8 cellular contexts compared by ENCODE assay signal in the genomic region with DNA sequence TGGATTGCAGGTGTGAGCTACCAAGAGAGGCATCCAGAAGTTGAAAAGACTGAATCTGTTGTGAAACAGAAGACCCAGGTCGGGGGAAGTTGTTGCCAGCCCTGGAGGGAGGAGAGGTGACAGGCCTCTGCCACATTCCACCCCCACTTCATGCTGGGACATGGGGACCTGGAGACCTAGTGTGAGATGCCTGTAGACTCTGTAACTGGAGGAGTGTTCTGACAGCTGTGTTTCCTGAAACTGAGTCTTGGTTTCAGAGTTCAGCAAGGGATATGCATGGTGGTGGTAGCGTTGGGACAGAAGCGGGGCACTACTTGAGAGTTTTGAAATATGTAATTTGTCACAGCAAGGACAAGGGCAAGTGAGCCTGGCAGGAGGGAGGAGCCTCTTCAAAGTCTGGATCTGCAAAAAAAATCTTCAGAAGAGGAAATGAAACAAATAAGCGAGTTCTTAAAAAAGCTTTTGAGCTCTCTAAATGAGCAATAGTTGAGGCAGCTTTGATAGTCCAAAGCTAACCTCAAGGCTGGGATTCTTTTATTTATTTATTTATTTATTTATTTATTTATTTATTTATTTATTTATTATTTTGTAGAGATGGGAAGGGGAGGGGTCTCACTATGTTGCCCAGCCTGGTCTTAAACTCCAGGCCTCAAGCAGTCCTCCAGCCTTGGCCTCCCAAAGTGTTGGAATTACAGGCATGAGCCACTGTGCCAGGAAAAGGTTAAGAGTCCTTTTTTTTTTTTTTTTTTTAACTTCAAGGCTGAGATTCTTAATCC. TPM values are rescaled to one million over a fixed set of nuclear protein-coding genes. Genes with fewer than 3 reads are reported as not detected.
A peak's percentile ranks its signal among the peaks of the same experiment; 100 is the strongest.
DNase-seq lines count a peak whose midpoint lies in the region; ATAC-seq and TF ChIP-seq lines count a peak whose summit lies in the region.

No MANE protein-coding gene starts in this region.

- TF ChIP-seq CTCF in left ventricle myocardium inferior (IDR thresholded peaks at IDR 0.05; ENCODE audit: borderline replicate concordance): no peak

- peaks cover 24% of the 10 kb centered on the region for H3K4me1 ChIP-seq in left ventricle myocardium inferior

- H3K9me3 ChIP-seq in left ventricle myocardium inferior (replicated peaks): peaks cover 12% of the 10 kb centered on the region

- intact Hi-C loops in left ventricle myocardium inferior (cut with micrococcal nuclease): loop anchor here (2.0 to 5.0 kb wide), 2 partner anchors 409 to 429 kb away; no protein-coding TSS in a partner anchor

- peak; percentile 18 for DNase-seq in stimulated activated CD4-positive, alpha-beta T cell treated with anti-CD3 and anti-CD28 coated beads, Interleukin-12 subunit alpha, Interleukin-12 subunit beta, amount 100 ng/mL, for 4 hours
- DNase-seq in stimulated activated CD4-positive, alpha-beta T cell treated with anti-CD3 and anti-CD28 coated beads, Interleukin-4, amount 100 ng/mL, for 1 hour: no peak
- DNase-seq in SKM-1 (lab: John Stamatoyannopoulos, UW; ENCODE audit: unreplicated experiment) (peak; percentile 32), left ventricle myocardium inferior (peak; percentile 25), NCI-H1092 treated with DMSO at 0.1 percent for 48 hours (lab: John Stamatoyannopoulos, UW) (no peak), NCI-H526 treated with DMSO at 0.1 percent for 48 hours (lab: John Stamatoyannopoulos, UW) (no peak)
- DNase-seq in stimulated activated CD4-positive, alpha-beta T cell treated with anti-CD3 and anti-CD28 coated beads, TNF-alpha, amount 100 ng/mL, for 48 hours (ENCODE audit: low read depth in 3 of 3): peak in 2 of 3 donors; percentile 32 to 39

- H3K27ac ChIP-seq in left ventricle myocardium inferior (replicated peaks): peak overlapping the region; percentile 85

- peak; percentile 84 for ATAC-seq in HG02981 (IDR thresholded peaks at IDR 0.05; ENCODE audit: unreplicated experiment)

- H3K27me3 ChIP-seq in left ventricle myocardium inferior (ENCODE audit: low read depth): no peaks in the 10 kb centered on the region

- peak overlapping the region; percentile 2 for H3K4me3 ChIP-seq in left ventricle myocardium inferior

- H3K36me3 ChIP-seq in left ventricle myocardium inferior: no peaks in the 10 kb centered on the region

RNA-seq across cellular contexts. Expression of a gene that starts 58.9 kb away (rescaled TPM):
- total RNA-seq in left ventricle myocardium inferior: 23.9 TPM

Comparison
In these comparisons a context has a peak if more than half of its experiments do, and no peak if none do; other contexts are left out.
1. DNase-seq: peak in stimulated activated CD4-positive, alpha-beta T cell treated with anti-CD3 and anti-CD28 coated beads, Interleukin-12 subunit alpha, Interleukin-12 subunit beta, amount 100 ng/mL, for 4 hours (single experiment), SKM-1 (single experiment), left ventricle myocardium inferior (single experiment) and stimulated activated CD4-positive, alpha-beta T cell treated with anti-CD3 and anti-CD28 coated beads, TNF-alpha, amount 100 ng/mL, for 48 hours (2 of 3); none in stimulated activated CD4-positive, alpha-beta T cell treated with anti-CD3 and anti-CD28 coated beads, Interleukin-4, amount 100 ng/mL, for 1 hour (single experiment), NCI-H1092 treated with DMSO at 0.1 percent for 48 hours (single experiment) and NCI-H526 treated with DMSO at 0.1 percent for 48 hours (single experiment).